Comparison of ENCODE assay signal across 16 cellular contexts in genomic region chr11:116109228-116109627, GRCh38.
DNase-seq lines count a peak whose midpoint lies in the region; ATAC-seq and TF ChIP-seq lines count a peak whose summit lies in the region.
"Had no signal": no experiment of that assay in that cellular context is flagged by ENCODE, and none has a peak within 500 bp of the region (broad histone marks: within the 10 kb centered on the region; RNA-seq: fewer than 3 reads in every experiment).

No MANE protein-coding gene starts in this region.

- TF ChIP-seq CTCF in NB4 (IDR thresholded peaks at IDR 0.05; ENCODE audit: low read depth, low read length): no peak
- TF ChIP-seq CTCF in choroid plexus epithelial cell (conservative IDR thresholded peaks at IDR 0.05; ENCODE audit: low read depth, low read length): no peak
- no peak for TF ChIP-seq CTCF in mucosa of descending colon (IDR thresholded peaks at IDR 0.05)

- TF ChIP-seq POLR2A in NB4 (IDR thresholded peaks at IDR 0.05; ENCODE audit: extremely low read depth, insufficient read length): no peak

- CTCF ChIA-PET in naive thymus-derived CD4-positive, alpha-beta T cell (lab: Charles Lee): no interaction called here

- no peak overlapping the region for H3K27ac Mint-ChIP-seq in naive thymus-derived CD4-positive, alpha-beta T cell
- H3K27ac Mint-ChIP-seq: activated naive CD4-positive, alpha-beta T cell treated with anti-CD3 and anti-CD28 coated beads, Interleukin-2, amount 50 U/mL, for 72 hours; stimulated activated naive B cell treated with anti-CD40 and anti-IgM and Interleukin-4, amounts not matched to agents 10 μg/mL and 1 μg/mL and 100 μg/mL, for 72 hours; T-helper 17 cell had no signal

- no peaks in the 10 kb centered on the region for H3K4me1 Mint-ChIP-seq in naive thymus-derived CD4-positive, alpha-beta T cell
- H3K4me1 Mint-ChIP-seq: stimulated activated naive B cell treated with anti-CD40 and anti-IgM and Interleukin-4, amounts not matched to agents 10 μg/mL and 1 μg/mL and 100 μg/mL, for 72 hours; T-helper 17 cell had no signal

- POLR2A ChIA-PET in naive thymus-derived CD4-positive, alpha-beta T cell (lab: Charles Lee): no interaction called here

- H3K27me3 Mint-ChIP-seq in naive thymus-derived CD4-positive, alpha-beta T cell: peaks cover 0 to 21% (median 4%) of the 10 kb centered on the region in 5 donors
- H3K27me3 Mint-ChIP-seq: T-helper 17 cell had no signal

- H3K9me3 Mint-ChIP-seq in naive thymus-derived CD4-positive, alpha-beta T cell: peaks cover 0 to 25% (median 9%) of the 10 kb centered on the region in 11 donors

- ATAC-seq in mucosa of descending colon (peak; percentile 66), HG03442 (IDR thresholded peaks at IDR 0.05; ENCODE audit: unreplicated experiment) (no peak), GM21717 (IDR thresholded peaks at IDR 0.05; ENCODE audit: unreplicated experiment) (no peak)
- ATAC-seq in naive thymus-derived CD4-positive, alpha-beta T cell: no peak
- ATAC-seq: activated naive CD4-positive, alpha-beta T cell treated with anti-CD3 and anti-CD28 coated beads, Interleukin-2, amount 50 U/mL, for 72 hours; stimulated activated naive B cell treated with anti-CD40 and anti-IgM and Interleukin-4, amounts not matched to agents 10 μg/mL and 1 μg/mL and 100 μg/mL, for 72 hours; T-helper 17 cell had no signal

- H3K9me3 ChIP-seq in mucosa of descending colon: no peaks in the 10 kb centered on the region
- peaks cover 0 to 9% (median 0%) of the 10 kb centered on the region in 3 experiments for H3K9me3 ChIP-seq in naive thymus-derived CD4-positive, alpha-beta T cell (ENCODE audit: control insufficient read depth in 2 of 3, low read length in 3 of 3)
- H3K9me3 ChIP-seq: Caco-2 had no signal

- peak; percentile 33 for DNase-seq in ELR (ENCODE audit: low read depth)
- DNase-seq in NB4 (ENCODE audit: low read depth): peak; percentile 20
- peak; percentile 2 for DNase-seq in choroid plexus epithelial cell (ENCODE audit: low read depth)
- DNase-seq in mucosa of descending colon: no peak
- DNase-seq in naive thymus-derived CD4-positive, alpha-beta T cell: no peak
- DNase-seq in central memory CD4-positive, alpha-beta T cell: no peak
- DNase-seq: Caco-2; heart right ventricle; NCI-H1105 treated with DMSO at 0.1 percent for 48 hours; NK-92 treated with Interleukin-12 subunit alpha and Interleukin-12 subunit beta, amount 100 ng/mL, for 24 hours; stimulated activated naive B cell treated with anti-CD40 and anti-IgM and Interleukin-4, amounts not matched to agents 10 μg/mL and 1 μg/mL and 100 μg/mL, for 72 hours; T-helper 17 cell had no signal

- H3K4me3 Mint-ChIP-seq in naive thymus-derived CD4-positive, alpha-beta T cell: no peak overlapping the region
- H3K4me3 Mint-ChIP-seq: stimulated activated naive B cell treated with anti-CD40 and anti-IgM and Interleukin-4, amounts not matched to agents 10 μg/mL and 1 μg/mL and 100 μg/mL, for 72 hours; T-helper 17 cell had no signal

- no peaks in the 10 kb centered on the region for H3K36me3 ChIP-seq in mucosa of descending colon (ENCODE audit: low read depth)
- H3K36me3 ChIP-seq in naive thymus-derived CD4-positive, alpha-beta T cell (ENCODE audit: control insufficient read depth in 2 of 3, insufficient read depth in 3 of 3, low read length in 3 of 3): no peaks in the 10 kb centered on the region
- H3K36me3 ChIP-seq: heart right ventricle had no signal

- intact Hi-C loops in mucosa of descending colon (cut with DNase I, micrococcal nuclease): no loop called here
- intact Hi-C loops in naive thymus-derived CD4-positive, alpha-beta T cell (cut with micrococcal nuclease): no loop called here

- no peaks in the 10 kb centered on the region for H3K4me1 ChIP-seq in mucosa of descending colon (ENCODE audit: low read depth)
- H3K4me1 ChIP-seq in naive thymus-derived CD4-positive, alpha-beta T cell (ENCODE audit: control insufficient read depth in 2 of 2, insufficient read depth in 2 of 2, low read length in 2 of 2): no peaks in the 10 kb centered on the region
- H3K4me1 ChIP-seq: Caco-2, parathyroid adenoma had no signal

- no peak overlapping the region for H3K27ac ChIP-seq in naive thymus-derived CD4-positive, alpha-beta T cell (ENCODE audit: low read depth, low read length)
- H3K27ac ChIP-seq: heart right ventricle, parathyroid adenoma had no signal

- H3K4me3 ChIP-seq in NB4 (ENCODE audit: low read depth, low read length): no peak overlapping the region
- H3K4me3 ChIP-seq in choroid plexus epithelial cell (ENCODE audit: low read depth, low read length): no peak overlapping the region
- H3K4me3 ChIP-seq in mucosa of descending colon: no peak overlapping the region
- no peak overlapping the region for H3K4me3 ChIP-seq in naive thymus-derived CD4-positive, alpha-beta T cell (ENCODE audit: low read length)
- H3K4me3 ChIP-seq: heart right ventricle had no signal

- peaks cover 0 to 3% (median 0%) of the 10 kb centered on the region in 5 donors for H3K36me3 Mint-ChIP-seq in naive thymus-derived CD4-positive, alpha-beta T cell
- H3K36me3 Mint-ChIP-seq: stimulated activated naive B cell treated with anti-CD40 and anti-IgM and Interleukin-4, amounts not matched to agents 10 μg/mL and 1 μg/mL and 100 μg/mL, for 72 hours had no signal

- no peaks in the 10 kb centered on the region for H3K27me3 ChIP-seq in naive thymus-derived CD4-positive, alpha-beta T cell (ENCODE audit: control insufficient read depth in 2 of 2, insufficient read depth in 2 of 2, low read length in 2 of 2)

Comparison
In these comparisons a context has a peak if more than half of its experiments do, and no peak if none do; other contexts are left out.
1. DNase-seq: peak in ELR (single experiment), NB4 (single experiment) and choroid plexus epithelial cell (single experiment); none in mucosa of descending colon (0 of 3), naive thymus-derived CD4-positive, alpha-beta T cell (0 of 9) and central memory CD4-positive, alpha-beta T cell (single experiment).